1 cellular context compared by ENCODE assay signal in genomic region chr5:95590880-95591279, GRCh38.
TF ChIP-seq lines count a peak whose summit lies in the region.

No MANE protein-coding gene starts in this region.

TF ChIP-seq in SK-N-SH treated with all-trans-retinoic acid at 6 μM for 48 hours, 23 proteins besides CTCF, POLR2A, EP300 and RAD21 (continued from another document):
- no peak for TF ChIP-seq TSHZ2 (CRISPR knock-in tag; IDR thresholded peaks at IDR 0.05)
